ENCODE assay signal across 28 cellular contexts in the genomic region with DNA sequence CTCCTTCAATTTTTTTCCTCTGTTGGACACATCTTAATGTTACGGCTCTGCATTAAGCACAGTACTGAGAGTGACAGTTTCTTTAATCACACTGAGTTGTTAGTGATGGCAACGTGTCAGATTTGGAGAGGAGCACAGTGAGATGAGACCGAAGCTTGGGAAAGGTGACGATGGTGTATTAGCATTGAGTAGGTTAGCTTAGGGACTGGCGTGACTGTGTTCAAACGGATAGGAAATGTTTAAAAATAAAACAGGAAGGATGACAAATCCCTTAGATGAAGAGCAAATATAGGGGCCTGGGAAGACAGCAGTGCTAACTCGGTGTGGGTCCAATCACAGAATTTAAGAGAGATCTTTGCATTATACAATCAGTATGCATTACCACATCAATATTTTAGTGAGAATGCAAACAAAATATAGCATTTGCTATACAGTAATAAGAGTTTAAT.
"Had no signal": no experiment of that assay in that cellular context is flagged by ENCODE, and none has a peak within 500 bp of the region (broad histone marks: within the 10 kb centered on the region; RNA-seq: fewer than 3 reads in every experiment).

No MANE protein-coding gene starts in this region.

- H3K4me3 ChIP-seq: breast epithelium, esophagus squamous epithelium, smooth muscle cell, thyroid gland, upper lobe of left lung had no signal

- H3K9me3 ChIP-seq: breast epithelium, esophagus squamous epithelium, neutrophil, thyroid gland, upper lobe of left lung had no signal

- H3K4me1 ChIP-seq: breast epithelium, esophagus squamous epithelium, thyroid gland, upper lobe of left lung had no signal

- H3K27ac ChIP-seq: breast epithelium, epithelial cell of prostate, esophagus squamous epithelium, neutrophil, thyroid gland, upper lobe of left lung had no signal

- DNase-seq: activated CD4-positive, alpha-beta memory T cell treated with anti-CD3 and anti-CD28 coated beads, Interleukin-2, amount 10 ng/mL, durations not matched to agents 7 days and 5 days; activated CD4-positive, alpha-beta T cell treated with anti-CD3 and anti-CD28 coated beads for 1 hour; activated CD4-positive, alpha-beta T cell treated with anti-CD3 and anti-CD28 coated beads, Interleukin-2, amount 10 ng/mL, durations not matched to agents 7 days and 5 days; activated CD8-positive, alpha-beta memory T cell treated with anti-CD3 and anti-CD28 coated beads, Interleukin-2, amount 50 U/mL, for 48 hours; activated gamma-delta T cell; activated naive CD8-positive, alpha-beta T cell treated with anti-CD3 and anti-CD28 coated beads, Interleukin-2, amount 50 U/mL, for 24 hours; activated T-cell treated with anti-CD3 and anti-CD28 coated beads, Interleukin-2, amount 50 U/mL, for 24 hours; amygdala; dermis blood vessel endothelial cell; effector CD4-positive, alpha-beta T cell; esophagus squamous epithelium; foreskin melanocyte; islet precursor cell; natural killer cell; stimulated activated CD4-positive, alpha-beta T cell treated with anti-CD3 and anti-CD28 coated beads, Interleukin-1b, Interleukin-23, amount 100 ng/mL, for 48 hours; stimulated activated CD4-positive, alpha-beta T cell treated with anti-CD3 and anti-CD28 coated beads, Interleukin-4, amount 100 ng/mL, for 4 hours; stimulated activated CD8-positive, alpha-beta memory T cell treated with anti-CD3 and anti-CD28 coated beads, Interleukin-4, amount 100 ng/mL, for 48 hours; stimulated activated naive CD8-positive, alpha-beta T cell treated with anti-CD3 and anti-CD28 coated beads, Interleukin-15, amount 100 ng/mL, for 72 hours; substantia nigra; T-helper 17 cell; T1000; thyroid gland; upper lobe of left lung had no signal

- ATAC-seq: activated naive CD8-positive, alpha-beta T cell treated with anti-CD3 and anti-CD28 coated beads, Interleukin-2, amount 50 U/mL, for 24 hours; natural killer cell; stimulated activated memory B cell treated with anti-CD40 and anti-IgM and Interleukin-4, amounts not matched to agents 10 μg/mL and 1 μg/mL and 100 μg/mL, for 72 hours; stimulated activated naive CD8-positive, alpha-beta T cell treated with anti-CD3 and anti-CD28 coated beads, Interleukin-15, amount 100 ng/mL, for 72 hours; T-helper 17 cell had no signal

- H3K4me2 ChIP-seq: smooth muscle cell had no signal

- H3K36me3 ChIP-seq: breast epithelium, esophagus squamous epithelium, neutrophil, thyroid gland, upper lobe of left lung had no signal

- H3K27me3 ChIP-seq: breast epithelium, esophagus squamous epithelium, neutrophil, thyroid gland, upper lobe of left lung had no signal
